ENCODE assay signal across 13 cellular contexts in genomic region chr19:3536429-3537100, GRCh38. TPM values are rescaled to one million over a fixed set of nuclear protein-coding genes. Genes with fewer than 3 reads are reported as not detected.
DNase-seq lines count a peak whose midpoint lies in the region; ATAC-seq and TF ChIP-seq lines count a peak whose summit lies in the region.
"Had no signal": no experiment of that assay in that cellular context is flagged by ENCODE, and none has a peak within 500 bp of the region (broad histone marks: within the 10 kb centered on the region; RNA-seq: fewer than 3 reads in every experiment).

No MANE protein-coding gene starts in this region.

- WGBS in adrenal gland, 4 donors, result 30 to 50% (median 36%) methylated on average over 16 to 27 of the region's 27 CpGs
- WGBS in trophoblast cell (ENCODE audit: extremely low coverage, insufficient coverage, insufficient read length), result no CpG with 5 or more reads among the region's 27 CpGs

- no peak overlapping the region for H2BK5ac ChIP-seq in trophoblast cell (ENCODE audit: low read depth, low read length, poor library complexity)

- peaks cover 34% of the 10 kb centered on the region for H3K36me3 ChIP-seq in BE2C
- peaks cover 0 to 44% of the 10 kb centered on the region in 2 donors for H3K36me3 ChIP-seq in adrenal gland (replicated peaks in 1 of 2)
- peaks cover 22% of the 10 kb centered on the region for H3K36me3 ChIP-seq in cardiac muscle cell
- peaks cover 67 to 68% of the 10 kb centered on the region in 2 experiments for H3K36me3 ChIP-seq in trophoblast cell (ENCODE audit: control insufficient read depth in 1 of 2, insufficient read depth in 2 of 2, low read length in 2 of 2)

- no peak overlapping the region for H2AFZ ChIP-seq in trophoblast cell (ENCODE audit: insufficient read depth, low read length, poor library complexity)

- no peak overlapping the region for H3K14ac ChIP-seq in trophoblast cell (ENCODE audit: low read length)

- no peaks in the 10 kb centered on the region for H3K79me1 ChIP-seq in trophoblast cell (ENCODE audit: low read length)

- no peak overlapping the region for H4K8ac ChIP-seq in trophoblast cell (ENCODE audit: low read depth, low read length)

- H3K4ac ChIP-seq in trophoblast cell (ENCODE audit: low read depth, low read length), result no peak overlapping the region

- no peak for ATAC-seq in GM21423 (IDR thresholded peaks at IDR 0.05; ENCODE audit: unreplicated experiment)
- ATAC-seq: activated naive CD8-positive, alpha-beta T cell treated with anti-CD3 and anti-CD28 coated beads, Interleukin-2, amount 50 U/mL, for 24 hours had no signal

- H3K9me3 ChIP-seq in BE2C, result no peaks in the 10 kb centered on the region
- H3K9me3 ChIP-seq in adrenal gland (replicated peaks in 1 of 3), result no peaks in the 10 kb centered on the region
- no peaks in the 10 kb centered on the region for H3K9me3 ChIP-seq in cardiac muscle cell (ENCODE audit: low read depth)
- no peaks in the 10 kb centered on the region for H3K9me3 ChIP-seq in trophoblast cell (ENCODE audit: insufficient read depth, low read depth, low read length)

- no peak overlapping the region for H3K18ac ChIP-seq in trophoblast cell (ENCODE audit: low read length)

- no peak overlapping the region for H2AK5ac ChIP-seq in trophoblast cell (ENCODE audit: low read length)

- no peak overlapping the region for H4K12ac ChIP-seq in trophoblast cell (ENCODE audit: low read depth, low read length)

- intact Hi-C loops in adrenal gland (cut with DNase I), result no loop called here

- H3K4me1 ChIP-seq in BE2C (no peaks in the 10 kb centered on the region), adrenal gland (replicated peaks in 1 of 2) (peaks cover 18 to 33% of the 10 kb centered on the region in 2 donors), cardiac muscle cell (ENCODE audit: low read depth) (no peaks in the 10 kb centered on the region), trophoblast cell (ENCODE audit: control insufficient read depth in 1 of 2, insufficient read depth in 2 of 2, low read length in 2 of 2) (peaks cover 2 to 11% of the 10 kb centered on the region in 2 experiments)

- H3K4me2 ChIP-seq in trophoblast cell (ENCODE audit: low read length), result no peak overlapping the region

- H3K27me3 ChIP-seq in BE2C (no peaks in the 10 kb centered on the region), adrenal gland (no peaks in the 10 kb centered on the region), cardiac muscle cell (no peaks in the 10 kb centered on the region), trophoblast cell (ENCODE audit: insufficient read depth, low read length) (no peaks in the 10 kb centered on the region)

- no peak overlapping the region for H2BK120ac ChIP-seq in trophoblast cell (ENCODE audit: insufficient read depth, low read length, poor library complexity)

- H2BK12ac ChIP-seq in trophoblast cell (ENCODE audit: low read length), result no peak overlapping the region

- no peak overlapping the region for H3K23ac ChIP-seq in trophoblast cell (ENCODE audit: low read length)

- peak overlapping the region; percentile 64 to 86 (median 79) for H3K27ac ChIP-seq in adrenal gland
- H3K27ac ChIP-seq in cardiac muscle cell, result peak overlapping the region; percentile 48
- peak overlapping the region; percentile 17 for H3K27ac ChIP-seq in trophoblast cell (ENCODE audit: low read depth, low read length)
- H3K27ac ChIP-seq in coronary artery, result peak overlapping the region in 1 of 2 donors; percentile 70

- TF ChIP-seq POLR2A in adrenal gland (IDR thresholded peaks at IDR 0.05), result peak in 1 of 2 donors; percentile 61

- H4K91ac ChIP-seq in trophoblast cell (ENCODE audit: low read depth, low read length), result no peak overlapping the region

- no peak for TF ChIP-seq CTCF in BE2C (IDR thresholded peaks at IDR 0.05; ENCODE audit: low read depth, low read length)
- TF ChIP-seq CTCF in adrenal gland (IDR thresholded peaks at IDR 0.05), result no peak
- no peak for TF ChIP-seq CTCF in cardiac muscle cell (IDR thresholded peaks at IDR 0.05; ENCODE audit: low read depth, low read length)
- TF ChIP-seq CTCF in coronary artery (IDR thresholded peaks at IDR 0.05), result no peak

- no peak overlapping the region for H3K4me3 ChIP-seq in BE2C (ENCODE audit: low read depth, low read length)
- no peak overlapping the region for H3K4me3 ChIP-seq in adrenal gland
- no peak overlapping the region for H3K4me3 ChIP-seq in cardiac muscle cell
- H3K4me3 ChIP-seq in trophoblast cell (ENCODE audit: low read depth, low read length), result no peak overlapping the region
- no peak overlapping the region for H3K4me3 ChIP-seq in coronary artery

- DNase-seq in BE2C (peak; percentile 26), adrenal gland (peak; percentile 83 to 95 (median 91)), cardiac muscle cell (ENCODE audit: low read depth in 1 of 2, low spot score in 1 of 2) (no peak), trophoblast cell (no peak), AML-193 (lab: John Stamatoyannopoulos, UW) (no peak), coronary artery (ENCODE audit: low spot score) (no peak), NCI-H524 (lab: John Stamatoyannopoulos, UW) (no peak)
- DNase-seq: activated naive CD8-positive, alpha-beta T cell treated with anti-CD3 and anti-CD28 coated beads, Interleukin-2, amount 50 U/mL, for 24 hours; NCI-H2107; small intestine had no signal

- H3K9ac ChIP-seq in trophoblast cell (ENCODE audit: low read length), result no peak overlapping the region

- no peaks in the 10 kb centered on the region for H3K79me2 ChIP-seq in trophoblast cell (ENCODE audit: control insufficient read depth, insufficient read depth, low read length, poor library complexity)

RNA-seq across cellular contexts. Expression of gene TEKTIP1, which starts 2.4 kb away (rescaled TPM):
- polyA plus RNA-seq in BE2C (2012; ENCODE audit: insufficient read depth, insufficient read length, low read depth), result 6.1 TPM
- total RNA-seq in adrenal gland (1 to 10 TPM in 2 of 8 donors, under 1 TPM in 2, not detected in 4; 0.68 to 3.6 (median 1.1) TPM), cardiac muscle cell (1.9 and 5.4 TPM in 2 replicates)
- polyA plus RNA-seq in adrenal gland (1 to 10 TPM in 2 of 3 donors, not detected in 1; 1.1 to 3.5 TPM), cardiac muscle cell (4.0 and 5.9 TPM in 2 replicates)
- polyA plus RNA-seq in trophoblast cell (2013), result 0.21 TPM in 1 of 2 replicates, not detected in the other
- total RNA-seq: G401, myocyte had no signal

RNA-seq across cellular contexts. Expression of gene MFSD12, which starts 20.8 kb away (rescaled TPM):
- polyA plus RNA-seq in BE2C (2012; ENCODE audit: insufficient read depth, insufficient read length, low read depth), result 119 TPM
- total RNA-seq in adrenal gland (100 to 1,000 TPM in 2 of 8 donors, 10 to 100 TPM in 6; 48.0 to 123 (median 66.9) TPM), cardiac muscle cell (89.0 and 110 TPM in 2 replicates)
- polyA plus RNA-seq in adrenal gland (10 to 100 TPM; 18.5 to 89.3 (median 48.5) TPM), cardiac muscle cell (51.5 and 71.8 TPM in 2 replicates)
- 264 and 290 TPM in 2 replicates for polyA plus RNA-seq in trophoblast cell (2013)

RNA-seq across cellular contexts. Expression of gene FZR1, which starts 30.5 kb away (rescaled TPM):
- 79.6 TPM for polyA plus RNA-seq in BE2C (2012; ENCODE audit: insufficient read depth, insufficient read length, low read depth)
- total RNA-seq in adrenal gland (10 to 100 TPM; 17.9 to 85.0 (median 41.7) TPM), cardiac muscle cell (45.5 and 68.5 TPM in 2 replicates)
- polyA plus RNA-seq in adrenal gland (10 to 100 TPM; 24.4 to 59.1 (median 26.4) TPM), cardiac muscle cell (48.6 and 70.7 TPM in 2 replicates)
- 47.0 and 52.8 TPM in 2 replicates for polyA plus RNA-seq in trophoblast cell (2013)

RNA-seq across cellular contexts. Expression of gene DOHH, which starts 36.1 kb away (rescaled TPM):
- 76.3 TPM for polyA plus RNA-seq in BE2C (2012; ENCODE audit: insufficient read depth, insufficient read length, low read depth)
- total RNA-seq in adrenal gland (10 to 100 TPM in 7 of 8 donors, 1 to 10 TPM in 1; 9.4 to 22.8 (median 14.0) TPM), cardiac muscle cell (16.2 and 19.4 TPM in 2 replicates)
- polyA plus RNA-seq in adrenal gland (10 to 100 TPM in 2 of 3 donors, under 1 TPM in 1; 0.92 to 19.1 (median 13.5) TPM), cardiac muscle cell (15.1 and 21.0 TPM in 2 replicates)
- polyA plus RNA-seq in trophoblast cell (2013), result 5.3 and 5.8 TPM in 2 replicates

RNA-seq across cellular contexts. Expression of gene HMG20B, which starts 36.2 kb away (rescaled TPM):
- 136 TPM for polyA plus RNA-seq in BE2C (2012; ENCODE audit: insufficient read depth, insufficient read length, low read depth)
- total RNA-seq in adrenal gland, result 100 to 1,000 TPM in 5 of 8 donors, 10 to 100 TPM in 3; 49.3 to 137 (median 105) TPM
- 100 to 1,000 TPM in 1 of 3 donors, 10 to 100 TPM in 2; 18.1 to 178 (median 100.0) TPM for polyA plus RNA-seq in adrenal gland
- 202 and 253 TPM in 2 replicates for total RNA-seq in cardiac muscle cell
- polyA plus RNA-seq in cardiac muscle cell, result 154 and 177 TPM in 2 replicates
- 165 and 170 TPM in 2 replicates for polyA plus RNA-seq in trophoblast cell (2013)

Comparison
In these comparisons a context has a peak if more than half of its experiments do, and no peak if none do; other contexts are left out.
1. DNase-seq: peak in BE2C (single experiment) and adrenal gland (7 of 7); none in cardiac muscle cell (0 of 2), trophoblast cell (0 of 2), AML-193 (0 of 2), coronary artery (single experiment) and NCI-H524 (0 of 2).